20 cellular contexts compared by ENCODE assay signal in genomic region chr7:112395893-112396292, GRCh38. TPM values are rescaled to one million over a fixed set of nuclear protein-coding genes. Genes with fewer than 3 reads are reported as not detected.
DNase-seq lines count a peak whose midpoint lies in the region; ATAC-seq and TF ChIP-seq lines count a peak whose summit lies in the region.
"Had no signal": no experiment of that assay in that cellular context is flagged by ENCODE, and none has a peak within 500 bp of the region (broad histone marks: within the 10 kb centered on the region; RNA-seq: fewer than 3 reads in every experiment).

No MANE protein-coding gene starts in this region.

- H3K79me2 ChIP-seq in neural cell (replicated peaks; ENCODE audit: insufficient read depth, low read length), result no peaks in the 10 kb centered on the region

- TF ChIP-seq EP300 in neural cell (conservative IDR thresholded peaks at IDR 0.05; ENCODE audit: poor library complexity, severe bottlenecking), result peak; percentile 87

- no peak for TF ChIP-seq RAD21 in neural cell (conservative IDR thresholded peaks at IDR 0.05)

- no peaks in the 10 kb centered on the region for H4K20me1 ChIP-seq in neural cell (ENCODE audit: insufficient read depth)

- H3F3A ChIP-seq in neural cell (ENCODE audit: insufficient read depth, low read length, poor library complexity, severe bottlenecking), result no peaks in the 10 kb centered on the region

- H2AFZ ChIP-seq in neural cell (ENCODE audit: low read depth, low read length), result no peak overlapping the region

- H3K9ac ChIP-seq in neural cell (ENCODE audit: low read length), result peak overlapping the region; percentile 7

- H3K9me3 ChIP-seq in neural cell (ENCODE audit: low read length), result no peaks in the 10 kb centered on the region
- no peaks in the 10 kb centered on the region for H3K9me3 ChIP-seq in tibial artery
- H3K9me3 ChIP-seq: BE2C, Caco-2 had no signal

- TF ChIP-seq CTCF in neural cell (IDR thresholded peaks at IDR 0.05; ENCODE audit: poor library complexity, severe bottlenecking) (no peak), tibial artery (IDR thresholded peaks at IDR 0.05) (no peak)

- intact Hi-C loops in tibial artery (cut with DNase I; ENCODE audit: low total_unique reads), result loop anchor here (5.0 kb wide), 1 partner anchor 189 kb away; the partner anchor contains the start of genes DOCK4 and ZNF277

- peak; percentile 20 for DNase-seq in NCI-H2227 (lab: John Stamatoyannopoulos, UW; ENCODE audit: unreplicated experiment)
- DNase-seq in NCI-H82 (lab: John Stamatoyannopoulos, UW), result peak; percentile 78
- no peak for DNase-seq in NCI-H128 (lab: John Stamatoyannopoulos, UW; ENCODE audit: unreplicated experiment)
- DNase-seq in tibial artery, result no peak
- DNase-seq in cerebellar cortex (ENCODE audit: low spot score), result no peak
- DNase-seq: ACHN; BE2C; C1 segment of cervical spinal cord; Caco-2; CD4-positive, CD25-positive, alpha-beta regulatory T cell; DMS153; DMS79; GDM1; GOT3; H7; HFFc6 had no signal

- ATAC-seq in GM18861 (IDR thresholded peaks at IDR 0.05; ENCODE audit: unreplicated experiment), result no peak
- ATAC-seq: HCT116 had no signal

- H3K4me3 ChIP-seq in neural cell (ENCODE audit: low read length) (peak overlapping the region; percentile 18), tibial artery (no peak overlapping the region)

- H3K27ac ChIP-seq in neural cell (ENCODE audit: low read length) (peak overlapping the region; percentile 51), tibial artery (no peak overlapping the region)
- H3K27ac ChIP-seq: HL-60 had no signal

- no peaks in the 10 kb centered on the region for H3K9me2 ChIP-seq in neural cell (ENCODE audit: insufficient read depth, low read length)

- H3K36me3 ChIP-seq in neural cell (ENCODE audit: insufficient read depth, low read length) (no peaks in the 10 kb centered on the region), tibial artery (no peaks in the 10 kb centered on the region)
- H3K36me3 ChIP-seq: BE2C had no signal

- H3K27me3 ChIP-seq in neural cell (ENCODE audit: insufficient read depth, low read depth, low read length) (peaks cover 2% of the 10 kb centered on the region), tibial artery (no peaks in the 10 kb centered on the region)
- H3K27me3 ChIP-seq: BE2C had no signal

- H3K4me2 ChIP-seq in neural cell (ENCODE audit: low read length), result no peak overlapping the region

- peaks cover 0 to 8% (median 3%) of the 10 kb centered on the region in 4 donors for H3K4me1 ChIP-seq in tibial artery

TF ChIP-seq in neural cell, 6 proteins besides CTCF, POLR2A, EP300 and RAD21:
- TF ChIP-seq POLR2AphosphoS5 (IDR thresholded peaks at IDR 0.05) (peak; percentile 68), REST (IDR thresholded peaks at IDR 0.05; ENCODE audit: borderline replicate concordance) (no peak)

RNA-seq across cellular contexts. Expression of gene IFRD1, which starts 54.4 kb away (rescaled TPM):
- 249 and 270 TPM in 2 replicates for polyA plus RNA-seq in neural cell
- 173 and 181 TPM in 2 replicates for polyA minus RNA-seq in neural cell

Comparison
In these comparisons a context has a peak if more than half of its experiments do, and no peak if none do; other contexts are left out.
1. DNase-seq: peak in NCI-H2227 (single experiment) and NCI-H82 (single experiment); none in NCI-H128 (single experiment), tibial artery (0 of 2) and cerebellar cortex (single experiment).